8 cellular contexts compared by ENCODE assay signal in genomic region chr7:120337308-120337907, GRCh38.
DNase-seq lines count a peak whose midpoint lies in the region; ATAC-seq, FAIRE-seq and TF ChIP-seq lines count a peak whose summit lies in the region.

No MANE protein-coding gene starts in this region.

- H3K36me3 ChIP-seq in BJ (ENCODE audit: control insufficient read depth, insufficient read depth, low read length) (no peaks in the 10 kb centered on the region), astrocyte (ENCODE audit: insufficient read depth, low read length) (no peaks in the 10 kb centered on the region)

- CTCF ChIA-PET in BJ (lab: Yijun Ruan, JAX) = no interaction called here

- no peak overlapping the region for H2AFZ ChIP-seq in astrocyte (ENCODE audit: low read depth, low read length)

- H3K4me1 Mint-ChIP-seq in astrocyte (ENCODE audit: low read depth, unreplicated experiment) (no peaks in the 10 kb centered on the region), osteocyte (ENCODE audit: unreplicated experiment) (peaks cover 12% of the 10 kb centered on the region)

- POLR2A ChIA-PET in BJ (lab: Charles Lee) = no interaction called here

- no peaks in the 10 kb centered on the region for H4K20me1 ChIP-seq in astrocyte (ENCODE audit: insufficient read depth, low read length)

- TF ChIP-seq CTCF in BJ (IDR thresholded peaks at IDR 0.05; ENCODE audit: insufficient read depth, low read depth, low read length) (0 out of 2 replicates have a peak, but pooled peaks have one; percentile 15), astrocyte (IDR thresholded peaks at IDR 0.05; ENCODE audit: insufficient read depth, low read depth, low read length) (peak; percentile 58), osteocyte (IDR thresholded peaks at IDR 0.05) (peak; percentile 60)

- ATAC-seq in GM19328 (IDR thresholded peaks at IDR 0.05; ENCODE audit: unreplicated experiment) (peak; percentile 84), HG03571 (IDR thresholded peaks at IDR 0.05; ENCODE audit: unreplicated experiment) (peak; percentile 47)

- H3K4me2 ChIP-seq in astrocyte (ENCODE audit: low read length) = no peak overlapping the region

- H3K27ac Mint-ChIP-seq in astrocyte (ENCODE audit: unreplicated experiment) = no peak overlapping the region
- H3K27ac Mint-ChIP-seq in osteocyte (ENCODE audit: unreplicated experiment) = no peak overlapping the region

- H3K27me3 Mint-ChIP-seq in astrocyte (ENCODE audit: low read depth, unreplicated experiment) = no peaks in the 10 kb centered on the region
- H3K27me3 Mint-ChIP-seq in osteocyte (ENCODE audit: unreplicated experiment) = peaks cover 2% of the 10 kb centered on the region

- no peaks in the 10 kb centered on the region for H3K4me1 ChIP-seq in astrocyte (ENCODE audit: insufficient read depth, low read length)

- H3K27ac ChIP-seq in astrocyte (ENCODE audit: low read depth, low read length) = no peak overlapping the region

- H3K36me3 Mint-ChIP-seq in astrocyte (ENCODE audit: low read depth, unreplicated experiment) (no peaks in the 10 kb centered on the region), osteocyte (ENCODE audit: unreplicated experiment) (no peaks in the 10 kb centered on the region)

- no peaks in the 10 kb centered on the region for H3K79me2 ChIP-seq in astrocyte (ENCODE audit: insufficient read depth, low read length)

- H3K4me3 ChIP-seq in BJ (ENCODE audit: low read depth, low read length) = no peak overlapping the region
- no peak overlapping the region for H3K4me3 ChIP-seq in astrocyte (ENCODE audit: insufficient read depth, low read depth, low read length)

- H3K9me3 Mint-ChIP-seq in astrocyte (ENCODE audit: unreplicated experiment) = no peaks in the 10 kb centered on the region
- H3K9me3 Mint-ChIP-seq in osteocyte (ENCODE audit: unreplicated experiment) = no peaks in the 10 kb centered on the region

- DNase-seq in BJ (ENCODE audit: low read depth) = no peak
- DNase-seq in astrocyte (ENCODE audit: low read depth) = no peak
- no peak for DNase-seq in osteocyte (ENCODE audit: extremely low spot score, unreplicated experiment)
- DNase-seq in head of caudate nucleus = no peak
- no peak for DNase-seq in stimulated activated CD4-positive, alpha-beta T cell treated with anti-CD3 and anti-CD28 coated beads, Interleukin-4, amount 100 ng/mL, for 4 hours
- DNase-seq in frontal cortex (ENCODE audit: low spot score in 2 of 2) = no peak

- H3K4me3 Mint-ChIP-seq in astrocyte (ENCODE audit: unreplicated experiment) (no peak overlapping the region), osteocyte (ENCODE audit: unreplicated experiment) (no peak overlapping the region)

- H3K27me3 ChIP-seq in BJ (ENCODE audit: control insufficient read depth, insufficient read depth, low read length) = no peaks in the 10 kb centered on the region
- H3K27me3 ChIP-seq in astrocyte (ENCODE audit: insufficient read depth, low read length) = no peaks in the 10 kb centered on the region

- H3K9ac ChIP-seq in astrocyte (ENCODE audit: low read length) = no peak overlapping the region

- intact Hi-C loops in head of caudate nucleus (cut with DNase I) = no loop called here

- FAIRE-seq in astrocyte (lab: Jason Lieb, UNC) = no peak
- no peak for FAIRE-seq in frontal cortex (lab: Jason Lieb, UNC)

- no peaks in the 10 kb centered on the region for H3K9me3 ChIP-seq in astrocyte (ENCODE audit: insufficient read depth, low read depth, low read length)
